Comparison of ENCODE assay signal across 16 cellular contexts in genomic region chr2:61705625-61706024, GRCh38.
"Had no signal": no experiment of that assay in that cellular context is flagged by ENCODE, and none has a peak within 500 bp of the region (broad histone marks: within the 10 kb centered on the region; RNA-seq: fewer than 3 reads in every experiment).

No MANE protein-coding gene starts in this region.

- H3K4me1 ChIP-seq: adrenal gland, transverse colon had no signal

- H3K36me3 ChIP-seq: adrenal gland, gastroesophageal sphincter, pancreas, transverse colon had no signal

- ATAC-seq: gastroesophageal sphincter; left lobe of liver; naive thymus-derived CD4-positive, alpha-beta T cell; pancreas; T-helper 17 cell; WTC11 had no signal

- H3K4me3 ChIP-seq: adrenal gland, gastroesophageal sphincter, pancreas, transverse colon had no signal

- DNase-seq: activated CD4-positive, alpha-beta memory T cell treated with anti-CD3 and anti-CD28 coated beads, Interleukin-2, amount 10 ng/mL, durations not matched to agents 7 days and 5 days; activated CD4-positive, alpha-beta T cell treated with anti-CD3 and anti-CD28 coated beads for 4 hours; activated effector memory CD4-positive, alpha-beta T cell treated with anti-CD3 and anti-CD28 coated beads, Interleukin-2, amount 50 U/mL, for 16 hours; activated T-cell treated with anti-CD3 and anti-CD28 coated beads, Interleukin-2, amount 50 U/mL, for 48 hours; adrenal gland; mammary epithelial cell; naive thymus-derived CD4-positive, alpha-beta T cell; pancreas; stimulated activated CD4-positive, alpha-beta T cell treated with anti-CD3 and anti-CD28 coated beads, Interleukin-4, amount 100 ng/mL, for 24 hours; stimulated activated naive CD4-positive, alpha-beta T cell; T-helper 17 cell; transverse colon had no signal

- H3K27ac ChIP-seq: adrenal gland, epithelial cell of prostate, pancreas, transverse colon had no signal

- H3K27me3 ChIP-seq: adrenal gland, gastroesophageal sphincter, pancreas, transverse colon had no signal

- H3K9me3 ChIP-seq: adrenal gland, gastroesophageal sphincter, pancreas, transverse colon had no signal
